In the genomic region with DNA sequence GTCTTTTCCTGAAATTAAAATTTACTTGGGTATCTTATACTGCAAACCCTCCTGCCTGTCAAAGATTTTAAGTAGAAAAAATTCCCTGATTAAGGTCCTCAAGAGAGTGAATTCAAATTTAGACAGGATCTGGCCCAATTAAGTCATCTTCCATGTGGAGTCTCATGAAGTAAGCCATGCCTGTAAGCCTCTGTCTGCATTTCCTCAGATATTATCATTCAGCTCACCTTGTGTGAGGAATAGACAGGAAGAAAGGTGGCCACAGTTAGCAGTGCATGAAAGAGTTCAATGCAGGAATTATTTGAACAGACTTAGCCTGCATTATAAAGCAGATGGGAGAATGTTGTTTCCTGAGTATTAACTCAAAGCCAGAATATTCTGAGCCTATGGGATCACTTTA, we compare ENCODE assay signal across 25 cellular contexts.
"Had no signal": no experiment of that assay in that cellular context is flagged by ENCODE, and none has a peak within 500 bp of the region (broad histone marks: within the 10 kb centered on the region; RNA-seq: fewer than 3 reads in every experiment).

No MANE protein-coding gene starts in this region.

- ATAC-seq: effector memory CD8-positive, alpha-beta T cell; esophagus mucosa; foreskin keratinocyte; gastroesophageal sphincter; heart left ventricle; left cardiac atrium; left lung; left ventricle myocardium superior; lower lobe of right lung; mucosa of descending colon had no signal

- H3K4me1 ChIP-seq: colonic mucosa, foreskin keratinocyte, gastroesophageal sphincter, heart left ventricle, left lung, lower lobe of right lung had no signal

- H3K36me3 ChIP-seq: colonic mucosa, gastroesophageal sphincter, heart left ventricle, left lung, lower lobe of right lung had no signal

- H3K27me3 Mint-ChIP-seq: dendritic cell treated with granulocyte-macrophage colony-stimulating factor and Interleukin-4, amounts not matched to agents 40 ng/mL and 50 ng/mL, for 4 days had no signal

- H3K27ac ChIP-seq: colonic mucosa, epithelial cell of prostate, foreskin keratinocyte, gastroesophageal sphincter, heart left ventricle, hepatocyte, left lung, lower lobe of right lung had no signal

- H3K9me3 Mint-ChIP-seq: dendritic cell treated with granulocyte-macrophage colony-stimulating factor and Interleukin-4, amounts not matched to agents 40 ng/mL and 50 ng/mL, for 4 days; effector memory CD8-positive, alpha-beta T cell; endodermal cell; immature natural killer cell had no signal

- H3K4me3 Mint-ChIP-seq: dendritic cell treated with granulocyte-macrophage colony-stimulating factor and Interleukin-4, amounts not matched to agents 40 ng/mL and 50 ng/mL, for 4 days; effector memory CD8-positive, alpha-beta T cell; endodermal cell; immature natural killer cell; mesothelial cell of epicardium had no signal

- H3K4me2 ChIP-seq: hepatocyte had no signal

- H2AFZ ChIP-seq: hepatocyte had no signal

- H3K27ac Mint-ChIP-seq: dendritic cell treated with granulocyte-macrophage colony-stimulating factor and Interleukin-4, amounts not matched to agents 40 ng/mL and 50 ng/mL, for 4 days; effector memory CD8-positive, alpha-beta T cell; endodermal cell; immature natural killer cell; mesothelial cell of epicardium had no signal

- H3K9me3 ChIP-seq: colonic mucosa, gastroesophageal sphincter, heart left ventricle, left lung, lower lobe of right lung, mucosa of descending colon had no signal

- DNase-seq: colonic mucosa; cortex of kidney; effector CD8-positive, alpha-beta T cell; effector memory CD8-positive, alpha-beta T cell; endodermal cell; erythroblast; foreskin keratinocyte; heart left ventricle; hypothalamus; immature natural killer cell; islet precursor cell; kidney; kidney glomerular epithelial cell; left cardiac atrium; left lung; left ventricle myocardium superior; lower lobe of right lung; mesenchymal stem cell; mucosa of descending colon had no signal

- H3K27me3 ChIP-seq: colonic mucosa, foreskin keratinocyte, gastroesophageal sphincter, heart left ventricle, hepatocyte, left lung had no signal

- H3K36me3 Mint-ChIP-seq: immature natural killer cell, mesothelial cell of epicardium had no signal

- H3K4me3 ChIP-seq: colonic mucosa, gastroesophageal sphincter, heart left ventricle, hepatocyte, left lung, lower lobe of right lung, mucosa of descending colon had no signal

- H3K4me1 Mint-ChIP-seq: endodermal cell, immature natural killer cell had no signal

- H3K79me2 ChIP-seq: hepatocyte had no signal
